In the genomic region with DNA sequence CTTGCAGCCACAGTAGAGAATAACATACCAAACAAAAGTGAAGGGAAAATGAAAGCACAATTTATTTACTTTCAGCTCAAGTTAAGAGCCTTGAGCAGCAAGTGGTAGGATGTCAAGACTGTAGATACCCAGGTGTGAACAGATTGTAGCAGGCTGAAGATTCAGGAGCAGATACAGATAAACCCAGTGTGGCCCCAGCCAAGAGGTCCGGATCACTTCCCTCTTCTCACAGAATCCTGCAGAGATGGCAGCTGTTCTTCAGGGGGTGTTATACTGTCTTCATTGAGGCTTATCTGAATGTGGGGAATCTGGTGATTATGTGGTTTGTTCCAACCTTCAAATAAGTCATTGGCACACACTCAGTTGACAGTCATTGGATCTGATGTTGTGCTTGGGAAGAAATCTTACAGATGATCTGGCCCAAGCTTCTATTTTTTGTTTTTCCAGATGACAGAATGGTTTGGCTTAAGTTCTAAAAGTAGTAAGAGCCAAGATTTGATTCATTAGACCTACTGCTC, we compare ENCODE assay signal across 8 cellular contexts. TPM values are rescaled to one million over a fixed set of nuclear protein-coding genes. Genes with fewer than 3 reads are reported as not detected.
A peak's percentile ranks its signal among the peaks of the same experiment; 100 is the strongest.
DNase-seq lines count a peak whose midpoint lies in the region; ATAC-seq and TF ChIP-seq lines count a peak whose summit lies in the region.

No MANE protein-coding gene starts in this region.

- H2AFZ ChIP-seq in GM23338 = no peak overlapping the region

- no peaks in the 10 kb centered on the region for H3K27me3 ChIP-seq in ascending aorta
- H3K27me3 ChIP-seq in lung (ENCODE audit: control insufficient read depth, insufficient read depth) = no peaks in the 10 kb centered on the region
- H3K27me3 ChIP-seq in GM23338 (ENCODE audit: insufficient read depth) = peaks cover 59% of the 10 kb centered on the region

- H3K36me3 Mint-ChIP-seq in GM23338 (ENCODE audit: low read depth) = no peaks in the 10 kb centered on the region

- H3K36me3 ChIP-seq in ascending aorta = no peaks in the 10 kb centered on the region
- no peaks in the 10 kb centered on the region for H3K36me3 ChIP-seq in lung (ENCODE audit: control insufficient read depth in 2 of 2, insufficient read depth in 2 of 2, low read length in 2 of 2)
- no peaks in the 10 kb centered on the region for H3K36me3 ChIP-seq in GM23338 (ENCODE audit: insufficient read depth)

- peaks cover 8% of the 10 kb centered on the region for H3K79me2 ChIP-seq in GM23338 (replicated peaks; ENCODE audit: insufficient read depth)

- H3K9me3 ChIP-seq in ascending aorta (no peaks in the 10 kb centered on the region), lung (ENCODE audit: control insufficient read depth in 2 of 2, insufficient read depth in 1 of 2, low read length in 1 of 2) (no peaks in the 10 kb centered on the region)

- H4K20me1 ChIP-seq in GM23338 (replicated peaks; ENCODE audit: insufficient read depth) = peaks cover 20% of the 10 kb centered on the region; the same call in 1 of the 2 replicates

- H3K9me2 ChIP-seq in GM23338 (ENCODE audit: insufficient read depth) = no peaks in the 10 kb centered on the region

- no peaks in the 10 kb centered on the region for H3K9me3 Mint-ChIP-seq in GM23338

- TF ChIP-seq CTCF in AG09319 (IDR thresholded peaks at IDR 0.05; ENCODE audit: low read depth, low read length) (no peak), GM20000 (IDR thresholded peaks at IDR 0.05; ENCODE audit: extremely low read depth, missing control alignments) (no peak), ascending aorta (IDR thresholded peaks at IDR 0.05) (no peak), lung (IDR thresholded peaks at IDR 0.05; ENCODE audit: control extremely low read depth, extremely low read depth) (no peak), GM23338 (conservative IDR thresholded peaks at IDR 0.05; ENCODE audit: low read depth in 2 of 2) (no peak)

- H3K4me2 ChIP-seq in GM23338 = no peak overlapping the region

- peaks cover 8% of the 10 kb centered on the region for H3F3A ChIP-seq in GM23338 (replicated peaks; ENCODE audit: low read depth)

- intact Hi-C loops in ascending aorta (cut with DNase I) = loop anchor here (5.0 kb wide), 1 partner anchor 75 kb away; no protein-coding TSS in a partner anchor

- peaks cover 0 to 34% of the 10 kb centered on the region in 2 donors for H3K4me1 ChIP-seq in ascending aorta
- H3K4me1 ChIP-seq in lung (ENCODE audit: control insufficient read depth in 2 of 2, insufficient read depth in 2 of 2, low read length in 2 of 2) = peaks cover 4 to 8% of the 10 kb centered on the region in 2 donors
- peaks cover 11% of the 10 kb centered on the region for H3K4me1 ChIP-seq in GM23338 (ENCODE audit: insufficient read depth)

- 4 to 21% methylated on average over 1 of the region's 1 CpG for WGBS in lung, 2 donors

- H3K27me3 Mint-ChIP-seq in GM23338 (ENCODE audit: insufficient read depth, low read depth, poor library complexity) = peaks cover 39% of the 10 kb centered on the region

- H3K4me3 ChIP-seq in ascending aorta (peak overlapping the region; percentile 40 to 91), lung (no peak overlapping the region), GM23338 (no peak overlapping the region)

- H3K27ac Mint-ChIP-seq in GM23338 = no peak overlapping the region

- DNase-seq in AG09319 (ENCODE audit: extremely low read depth, low read depth) = peak; percentile 63
- peak; percentile 63 for DNase-seq in GM20000 (ENCODE audit: low spot score)
- DNase-seq in ascending aorta (ENCODE audit: low spot score in 2 of 2) = no peak
- DNase-seq in lung (ENCODE audit: low spot score) = no peak
- no peak for DNase-seq in GM23338 (ENCODE audit: low spot score)
- no peak for DNase-seq in left lobe of liver (ENCODE audit: low spot score)

- peak overlapping the region; percentile 78 to 94 for H3K27ac ChIP-seq in ascending aorta
- peak overlapping the region; percentile 33 to 41 for H3K27ac ChIP-seq in lung (ENCODE audit: low read depth in 1 of 2, low read length in 1 of 2)
- H3K27ac ChIP-seq in GM23338 (ENCODE audit: low read depth) = no peak overlapping the region

- ATAC-seq in lung (ENCODE audit: insufficient read depth, low FRiP score) (no peak), GM21423 (IDR thresholded peaks at IDR 0.05; ENCODE audit: unreplicated experiment) (no peak), GM21825 (IDR thresholded peaks at IDR 0.05; ENCODE audit: unreplicated experiment) (no peak), GM23338 (no peak), left lobe of liver (no peak)

- no peak overlapping the region for H3K4me3 Mint-ChIP-seq in GM23338

- H3K4me1 Mint-ChIP-seq in GM23338 = peaks cover 19% of the 10 kb centered on the region

TF ChIP-seq in GM23338, 12 proteins besides CTCF, POLR2A, EP300 and RAD21 (continues in another document):
- TF ChIP-seq JUNB (IDR thresholded peaks at IDR 0.05; ENCODE audit: unreplicated experiment) = no peak
- no peak for TF ChIP-seq ZNF114 (CRISPR knock-in tag; IDR thresholded peaks at IDR 0.05)
- no peak for TF ChIP-seq EZH2phosphoT487 (IDR thresholded peaks at IDR 0.05; ENCODE audit: unreplicated experiment)
- no peak for TF ChIP-seq REST (IDR thresholded peaks at IDR 0.05; ENCODE audit: unreplicated experiment)
- TF ChIP-seq NANOG (IDR thresholded peaks at IDR 0.05; ENCODE audit: borderline replicate concordance) = no peak

RNA-seq across cellular contexts. Expression of gene STARD9, which starts 2.2 kb away (rescaled TPM):
- total RNA-seq in ascending aorta = 62.7 TPM
- 10 to 100 TPM; 12.3 to 27.6 TPM for total RNA-seq in lung
- 1 to 10 TPM; 2.4 to 9.3 TPM for polyA plus RNA-seq in lung
- total RNA-seq in GM23338 (2014; rRNA removed; shearing (Covaris generic)) = 4.7 and 6.2 TPM in 2 replicates
- 1.2 and 1.8 TPM in 2 replicates for polyA plus RNA-seq in GM23338 (2016; fragmentation: Nextera tagmentation; extraction: Ambion mirVana)
- 0.91 TPM for total RNA-seq in left lobe of liver

RNA-seq across cellular contexts. Expression of gene HAUS2, which starts 28.9 kb away (rescaled TPM):
- total RNA-seq in ascending aorta = 92.6 TPM
- total RNA-seq in lung = 10 to 100 TPM; 19.4 to 32.3 TPM
- polyA plus RNA-seq in lung = 10 to 100 TPM; 12.9 to 13.5 TPM
- 30.9 and 78.6 TPM in 2 replicates for total RNA-seq in GM23338 (2014; rRNA removed; shearing (Covaris generic))
- polyA plus RNA-seq in GM23338 (2016; fragmentation: Nextera tagmentation; extraction: Ambion mirVana) = 32.7 and 39.1 TPM in 2 replicates
- total RNA-seq in left lobe of liver = 4.8 TPM

RNA-seq across cellular contexts. Expression of gene LRRC57, which starts 29.0 kb away (rescaled TPM):
- 1.6 TPM for total RNA-seq in ascending aorta
- total RNA-seq in lung = 10 to 100 TPM; 27.3 to 31.9 TPM
- 10 to 100 TPM in 1 of 2 donors, 1 to 10 TPM in 1; 6.9 to 10.9 TPM for polyA plus RNA-seq in lung
- total RNA-seq in GM23338 (2014; rRNA removed; shearing (Covaris generic)) = 9.0 and 19.5 TPM in 2 replicates
- 3.9 and 5.4 TPM in 2 replicates for polyA plus RNA-seq in GM23338 (2016; fragmentation: Nextera tagmentation; extraction: Ambion mirVana)
- total RNA-seq in left lobe of liver = 8.4 TPM

Comparison
In these comparisons a context has a peak if more than half of its experiments do, and no peak if none do; other contexts are left out.
1. DNase-seq: peak in AG09319 (single experiment) and GM20000 (single experiment); none in ascending aorta (0 of 2), lung (single experiment), GM23338 (single experiment) and left lobe of liver (single experiment).
2. H3K4me3 ChIP-seq: peak in ascending aorta (2 of 2); none in lung (single experiment) and GM23338 (single experiment).